1 cellular context compared by ENCODE assay signal in the genomic region with DNA sequence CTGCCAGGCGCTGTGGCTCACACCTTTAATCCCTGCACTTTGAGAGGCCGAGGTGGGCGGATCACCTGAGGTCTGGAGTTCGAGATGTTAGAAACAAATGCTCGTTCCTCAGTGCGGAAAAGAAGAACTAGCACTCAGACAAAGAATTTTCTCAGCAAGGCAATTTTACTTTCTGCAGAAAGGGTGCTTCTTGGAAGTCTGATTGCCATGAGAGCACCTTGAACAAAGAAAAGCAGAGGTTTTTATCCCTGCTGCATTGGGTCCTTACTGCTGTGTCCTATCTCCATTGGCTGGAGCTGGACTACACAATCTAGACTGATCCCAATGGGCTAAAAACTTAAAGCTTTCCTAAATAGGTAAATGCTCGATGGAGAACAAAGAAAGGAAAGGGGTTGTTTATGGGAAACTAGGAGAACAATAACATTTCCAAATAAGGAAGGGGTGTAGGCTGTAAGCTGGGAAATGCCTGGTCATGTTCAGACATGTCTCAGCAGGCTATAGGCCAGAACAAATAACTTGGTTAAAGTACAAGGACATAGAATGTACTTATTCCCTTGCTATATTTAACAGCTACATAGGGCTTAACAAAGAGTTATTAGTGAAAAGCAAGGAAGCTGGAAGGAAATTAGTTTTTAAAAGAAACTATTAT.
TF ChIP-seq lines count a peak whose summit lies in the region.

No MANE protein-coding gene starts in this region.

TF ChIP-seq in WTC11, 78 proteins besides CTCF, POLR2A, EP300 and RAD21 (continued from another document):
- TF ChIP-seq, protein P1, sequence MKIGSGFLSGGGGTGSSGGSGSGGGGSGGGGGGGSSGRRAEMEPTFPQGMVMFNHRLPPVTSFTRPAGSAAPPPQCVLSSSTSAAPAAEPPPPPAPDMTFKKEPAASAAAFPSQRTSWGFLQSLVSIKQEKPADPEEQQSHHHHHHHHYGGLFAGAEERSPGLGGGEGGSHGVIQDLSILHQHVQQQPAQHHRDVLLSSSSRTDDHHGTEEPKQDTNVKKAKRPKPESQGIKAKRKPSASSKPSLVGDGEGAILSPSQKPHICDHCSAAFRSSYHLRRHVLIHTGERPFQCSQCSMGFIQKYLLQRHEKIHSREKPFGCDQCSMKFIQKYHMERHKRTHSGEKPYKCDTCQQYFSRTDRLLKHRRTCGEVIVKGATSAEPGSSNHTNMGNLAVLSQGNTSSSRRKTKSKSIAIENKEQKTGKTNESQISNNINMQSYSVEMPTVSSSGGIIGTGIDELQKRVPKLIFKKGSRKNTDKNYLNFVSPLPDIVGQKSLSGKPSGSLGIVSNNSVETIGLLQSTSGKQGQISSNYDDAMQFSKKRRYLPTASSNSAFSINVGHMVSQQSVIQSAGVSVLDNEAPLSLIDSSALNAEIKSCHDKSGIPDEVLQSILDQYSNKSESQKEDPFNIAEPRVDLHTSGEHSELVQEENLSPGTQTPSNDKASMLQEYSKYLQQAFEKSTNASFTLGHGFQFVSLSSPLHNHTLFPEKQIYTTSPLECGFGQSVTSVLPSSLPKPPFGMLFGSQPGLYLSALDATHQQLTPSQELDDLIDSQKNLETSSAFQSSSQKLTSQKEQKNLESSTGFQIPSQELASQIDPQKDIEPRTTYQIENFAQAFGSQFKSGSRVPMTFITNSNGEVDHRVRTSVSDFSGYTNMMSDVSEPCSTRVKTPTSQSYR (CRISPR knock-in tag; IDR thresholded peaks at IDR 0.05): no peak
- TF ChIP-seq, protein P2, sequence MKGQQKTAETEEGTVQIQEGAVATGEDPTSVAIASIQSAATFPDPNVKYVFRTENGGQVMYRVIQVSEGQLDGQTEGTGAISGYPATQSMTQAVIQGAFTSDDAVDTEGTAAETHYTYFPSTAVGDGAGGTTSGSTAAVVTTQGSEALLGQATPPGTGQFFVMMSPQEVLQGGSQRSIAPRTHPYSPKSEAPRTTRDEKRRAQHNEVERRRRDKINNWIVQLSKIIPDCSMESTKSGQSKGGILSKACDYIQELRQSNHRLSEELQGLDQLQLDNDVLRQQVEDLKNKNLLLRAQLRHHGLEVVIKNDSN (CRISPR knock-in tag; IDR thresholded peaks at IDR 0.05): no peak
- TF ChIP-seq NFATC4 (CRISPR knock-in tag; IDR thresholded peaks at IDR 0.05): no peak
- no peak for TF ChIP-seq GTF2I (CRISPR knock-in tag; conservative IDR thresholded peaks at IDR 0.05)
- no peak for TF ChIP-seq ZNF219 (CRISPR knock-in tag; IDR thresholded peaks at IDR 0.05; ENCODE audit: borderline replicate concordance)
TF ChIP-seq in WTC11: peak in this region for 0.
